Comparison of ENCODE assay signal across 8 cellular contexts in the genomic region with DNA sequence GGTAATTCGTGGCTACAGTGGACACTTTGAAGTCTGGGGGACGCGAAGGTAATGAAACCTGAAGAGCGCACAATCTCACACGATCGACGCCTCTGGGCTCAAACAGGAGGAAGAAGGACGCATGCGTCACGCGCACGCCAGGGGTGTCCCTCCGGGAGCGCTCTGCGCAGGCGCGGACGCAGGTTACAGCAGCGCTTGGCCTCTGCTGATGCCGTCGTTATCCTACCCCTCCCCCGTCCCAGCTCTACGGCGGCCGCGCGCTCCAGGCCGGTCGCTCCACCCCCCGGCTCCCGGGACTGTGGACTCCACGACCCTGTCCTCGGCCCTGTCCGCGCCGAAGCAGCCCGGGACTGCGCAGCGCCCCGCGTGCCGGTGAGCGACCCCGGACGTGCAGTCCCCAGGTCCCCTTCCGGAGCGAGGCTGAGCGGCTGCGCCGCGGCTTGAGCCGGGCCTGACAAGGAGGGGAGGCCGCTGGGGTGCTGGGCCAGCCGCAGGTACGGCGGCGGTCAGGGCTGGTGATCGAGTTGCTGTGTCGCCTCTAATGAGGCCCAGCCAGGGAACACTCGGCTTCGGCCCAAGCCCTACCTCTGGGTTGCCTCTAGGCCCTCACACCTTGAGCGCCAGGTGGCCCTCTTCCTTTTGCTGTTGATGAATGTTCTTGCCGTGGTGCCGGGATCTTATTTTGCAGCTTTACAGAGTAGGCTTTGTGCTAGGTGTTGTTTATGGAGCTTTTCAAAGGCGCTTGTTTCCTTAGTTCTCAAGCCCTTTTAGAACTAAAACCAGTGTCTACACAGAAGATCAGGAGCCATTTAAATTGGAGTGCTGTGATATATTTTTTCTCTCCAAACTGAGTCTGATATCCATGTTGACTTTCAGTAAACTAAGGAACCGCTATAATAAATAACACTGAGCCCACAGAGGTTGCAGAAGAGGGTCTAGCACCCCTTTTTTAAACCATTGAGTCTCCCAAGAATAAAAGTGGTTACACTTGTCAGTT. TPM values are rescaled to one million over a fixed set of nuclear protein-coding genes. Genes with fewer than 3 reads are reported as not detected.
DNase-seq lines count a peak whose midpoint lies in the region; ATAC-seq, FAIRE-seq and TF ChIP-seq lines count a peak whose summit lies in the region.

A gene (plus strand): TSS at position 241 of the 997 bp plus-strand sequence. CDS start 3,517 bp downstream, outside the sequence.

- peak within 1 kb of the TSS; percentile 92 for H3K4me3 Mint-ChIP-seq in activated CD4-positive, alpha-beta T cell treated with anti-CD3 and anti-CD28 coated beads, Interleukin-2, amount 10 ng/mL, durations not matched to agents 7 days and 5 days

- peaks cover 31% of the 10 kb centered on the region for H3K4me1 Mint-ChIP-seq in activated CD4-positive, alpha-beta T cell treated with anti-CD3 and anti-CD28 coated beads, Interleukin-2, amount 10 ng/mL, durations not matched to agents 7 days and 5 days

- POLR2A ChIA-PET in BJ (lab: Charles Lee), result no interaction called here
- POLR2A ChIA-PET in activated CD4-positive, alpha-beta T cell treated with anti-CD3 and anti-CD28 coated beads, Interleukin-2, amount 10 ng/mL, durations not matched to agents 7 days and 5 days (lab: Charles Lee), result interaction anchor here (0.6 kb wide), 1 partner anchor 174 kb away, joined by 5 read pairs; no protein-coding TSS in a partner anchor

- H3K27me3 Mint-ChIP-seq in activated CD4-positive, alpha-beta T cell treated with anti-CD3 and anti-CD28 coated beads, Interleukin-2, amount 10 ng/mL, durations not matched to agents 7 days and 5 days, result peaks cover 13% of the 10 kb centered on the region

- peak; percentile 96 for ATAC-seq in HG03457 (IDR thresholded peaks at IDR 0.05; ENCODE audit: unreplicated experiment)
- peak; percentile 94 for ATAC-seq in left colon

- H3K27ac Mint-ChIP-seq in activated CD4-positive, alpha-beta T cell treated with anti-CD3 and anti-CD28 coated beads, Interleukin-2, amount 10 ng/mL, durations not matched to agents 7 days and 5 days, result peak within 1 kb of the TSS; percentile 99

- peak; percentile 96 for FAIRE-seq in GM19239 (lab: Jason Lieb, UNC)

- DNase-seq in BJ (ENCODE audit: low read depth), result peak; percentile 72
- peak; percentile 71 for DNase-seq in GM19239 (ENCODE audit: insufficient read length, low spot score)
- DNase-seq in NCI-H524 (lab: John Stamatoyannopoulos, UW), result peak; percentile 82 to 93
- DNase-seq in activated CD4-positive, alpha-beta T cell treated with anti-CD3 and anti-CD28 coated beads, Interleukin-2, amount 10 ng/mL, durations not matched to agents 7 days and 5 days, result peak; percentile 97
- peak; percentile 87 for DNase-seq in cortex of kidney (lab: John Stamatoyannopoulos, UW)
- peak; percentile 98 to 99 for DNase-seq in left colon
- peak; percentile 97 for DNase-seq in stimulated activated CD4-positive, alpha-beta T cell treated with anti-CD3 and anti-CD28 coated beads, Interleukin-1b, Interleukin-23, amount 100 ng/mL, for 48 hours

- CTCF ChIA-PET in BJ (lab: Yijun Ruan, JAX), result interaction anchor here (0.6 kb wide), 1 partner anchor 12 kb away, joined by 3 read pairs; no protein-coding TSS in a partner anchor
- CTCF ChIA-PET in activated CD4-positive, alpha-beta T cell treated with anti-CD3 and anti-CD28 coated beads, Interleukin-2, amount 10 ng/mL, durations not matched to agents 7 days and 5 days (lab: Charles Lee), result interaction anchor here (0.8 to 1.6 kb wide), 3 partner anchors 10 to 50 kb away, joined by 3 to 4 read pairs (median 3); no protein-coding TSS in a partner anchor

- H3K9me3 Mint-ChIP-seq in activated CD4-positive, alpha-beta T cell treated with anti-CD3 and anti-CD28 coated beads, Interleukin-2, amount 10 ng/mL, durations not matched to agents 7 days and 5 days, result no peaks in the 10 kb centered on the region

- no peak for TF ChIP-seq CTCF in BJ (IDR thresholded peaks at IDR 0.05; ENCODE audit: insufficient read depth, low read depth, low read length)

- peaks cover 24% of the 10 kb centered on the region for H3K36me3 Mint-ChIP-seq in activated CD4-positive, alpha-beta T cell treated with anti-CD3 and anti-CD28 coated beads, Interleukin-2, amount 10 ng/mL, durations not matched to agents 7 days and 5 days (ENCODE audit: low read depth)

- H3K4me3 ChIP-seq in BJ (ENCODE audit: low read depth, low read length), result peak within 1 kb of the TSS; percentile 62

- H3K27me3 ChIP-seq in BJ (ENCODE audit: control insufficient read depth, insufficient read depth, low read length), result peaks cover 2% of the 10 kb centered on the region; the same call in 1 of the 2 replicates

- H3K36me3 ChIP-seq in BJ (ENCODE audit: control insufficient read depth, insufficient read depth, low read length), result no peaks in the 10 kb centered on the region; the same call in 1 of the 2 replicates

- intact Hi-C loops in left colon (cut with DNase I, micrococcal nuclease), result no loop called here

RNA-seq across cellular contexts. Expression of the gene that starts here (rescaled TPM):
- 25.1 and 45.0 TPM in 2 replicates for polyA plus RNA-seq in BJ (2011; rRNA removed)
- polyA minus RNA-seq in BJ (2011; rRNA and poly(A)+ RNA removed), result 16.0 and 24.1 TPM in 2 replicates
- 10 to 100 TPM; 35.1 to 42.5 TPM for total RNA-seq in activated CD4-positive, alpha-beta T cell treated with anti-CD3 and anti-CD28 coated beads, Interleukin-2, amount 10 ng/mL, durations not matched to agents 7 days and 5 days
- total RNA-seq in left colon, result 10 to 100 TPM; 42.2 to 54.5 TPM

Comparison
In these comparisons a context has a peak if more than half of its experiments do, and no peak if none do; other contexts are left out.
1. Peak in every context shown above with its lines: DNase-seq, ATAC-seq and H3K4me3 ChIP-seq.